Comparison of ENCODE assay signal across 20 cellular contexts in genomic region chr2:160968183-160968582, GRCh38.
"Had no signal": no experiment of that assay in that cellular context is flagged by ENCODE, and none has a peak within 500 bp of the region (broad histone marks: within the 10 kb centered on the region; RNA-seq: fewer than 3 reads in every experiment).

No MANE protein-coding gene starts in this region.

- H3K27ac ChIP-seq: colonic mucosa, esophagus squamous epithelium, gastrocnemius medialis, upper lobe of right lung had no signal

- H3K27me3 Mint-ChIP-seq: progenitor cell of endocrine pancreas had no signal

- ATAC-seq: gastrocnemius medialis, natural killer cell, SK-N-SH treated with all-trans-retinoic acid at 6 μM for 48 hours, upper lobe of right lung had no signal

- H3K27me3 ChIP-seq: colonic mucosa, esophagus squamous epithelium, gastrocnemius medialis, heart right ventricle, upper lobe of right lung had no signal

- H3K9me3 Mint-ChIP-seq: activated naive CD4-positive, alpha-beta T cell treated with anti-CD3 and anti-CD28 coated beads, Interleukin-2, amount 50 U/mL, for 24 hours; natural killer cell; stimulated activated naive CD8-positive, alpha-beta T cell treated with anti-CD3 and anti-CD28 coated beads, Interleukin-15, Interleukin-2, amounts not matched to agents 100 ng/mL and 50 ng/mL, for 24 hours had no signal

- H3K27ac Mint-ChIP-seq: activated naive CD4-positive, alpha-beta T cell treated with anti-CD3 and anti-CD28 coated beads, Interleukin-2, amount 50 U/mL, for 24 hours; natural killer cell; progenitor cell of endocrine pancreas; stimulated activated naive CD8-positive, alpha-beta T cell treated with anti-CD3 and anti-CD28 coated beads, Interleukin-15, Interleukin-2, amounts not matched to agents 100 ng/mL and 50 ng/mL, for 24 hours had no signal

- H3K4me1 Mint-ChIP-seq: activated naive CD4-positive, alpha-beta T cell treated with anti-CD3 and anti-CD28 coated beads, Interleukin-2, amount 50 U/mL, for 24 hours; natural killer cell had no signal

- H3K4me3 ChIP-seq: colonic mucosa, esophagus squamous epithelium, gastrocnemius medialis, heart right ventricle, upper lobe of right lung had no signal

- H3K4me1 ChIP-seq: colonic mucosa, gastrocnemius medialis, upper lobe of right lung had no signal

- DNase-seq: activated CD4-positive, alpha-beta T cell treated with anti-CD3 and anti-CD28 coated beads for 1 hour; activated CD4-positive, alpha-beta T cell treated with anti-CD3 and anti-CD28 coated beads, Interleukin-2, amount 50 U/mL, for 4 hours; activated effector memory CD4-positive, alpha-beta T cell treated with anti-CD3 and anti-CD28 coated beads, Interleukin-2, amount 50 U/mL, for 16 hours; activated T-cell treated with anti-CD3 and anti-CD28 coated beads, Interleukin-2, amount 50 U/mL, for 1 hour; amniotic stem cell; colonic mucosa; effector CD4-positive, alpha-beta T cell; esophagus squamous epithelium; gastrocnemius medialis; heart right ventricle; mammary epithelial cell; natural killer cell; right cardiac atrium; T-helper 1 cell; T1000; upper lobe of right lung had no signal

- H3K4me3 Mint-ChIP-seq: activated naive CD4-positive, alpha-beta T cell treated with anti-CD3 and anti-CD28 coated beads, Interleukin-2, amount 50 U/mL, for 24 hours; natural killer cell; stimulated activated naive CD8-positive, alpha-beta T cell treated with anti-CD3 and anti-CD28 coated beads, Interleukin-15, Interleukin-2, amounts not matched to agents 100 ng/mL and 50 ng/mL, for 24 hours had no signal

- H3K36me3 Mint-ChIP-seq: activated naive CD4-positive, alpha-beta T cell treated with anti-CD3 and anti-CD28 coated beads, Interleukin-2, amount 50 U/mL, for 24 hours; natural killer cell had no signal

- H3K36me3 ChIP-seq: colonic mucosa, esophagus squamous epithelium, gastrocnemius medialis, heart right ventricle, upper lobe of right lung had no signal

- H3K9me3 ChIP-seq: colonic mucosa, esophagus squamous epithelium, gastrocnemius medialis, upper lobe of right lung had no signal
